Comparison of ENCODE assay signal across 12 cellular contexts in genomic region chr5:172414618-172415599, GRCh38. TPM values are rescaled to one million over a fixed set of nuclear protein-coding genes. Genes with fewer than 3 reads are reported as not detected.
DNase-seq lines count a peak whose midpoint lies in the region; ATAC-seq, FAIRE-seq and TF ChIP-seq lines count a peak whose summit lies in the region.
"Had no signal": no experiment of that assay in that cellular context is flagged by ENCODE, and none has a peak within 500 bp of the region (broad histone marks: within the 10 kb centered on the region; RNA-seq: fewer than 3 reads in every experiment).

No MANE protein-coding gene starts in this region.

- no peak for TF ChIP-seq POLR2A in GM12892 (IDR thresholded peaks at IDR 0.05; ENCODE audit: low read depth, low read length)

- peaks cover 24 to 63% of the 10 kb centered on the region in 2 donors for H3K4me1 ChIP-seq in ascending aorta

- H3K9me3 ChIP-seq in ascending aorta: no peaks in the 10 kb centered on the region

- H3K27ac ChIP-seq in ascending aorta (peak overlapping the region; percentile 58 to 67), substantia nigra (ENCODE audit: low read depth, low read length, poor library complexity, severe bottlenecking) (peak overlapping the region; percentile 64)

- H3K27me3 Mint-ChIP-seq in endothelial cell (ENCODE audit: unreplicated experiment): no peaks in the 10 kb centered on the region

- no peaks in the 10 kb centered on the region for H3K27me3 ChIP-seq in ascending aorta

- H3K4me1 Mint-ChIP-seq in endothelial cell (ENCODE audit: unreplicated experiment): peaks cover 5% of the 10 kb centered on the region

- peaks cover 31% of the 10 kb centered on the region for H3K36me3 Mint-ChIP-seq in endothelial cell (ENCODE audit: low read depth, unreplicated experiment)

- H3K27ac Mint-ChIP-seq in endothelial cell (ENCODE audit: unreplicated experiment): no peak overlapping the region
- H3K27ac Mint-ChIP-seq: activated CD4-positive, alpha-beta T cell treated with anti-CD3 and anti-CD28 coated beads for 36 hours had no signal

- no peaks in the 10 kb centered on the region for H3K9me3 Mint-ChIP-seq in endothelial cell (ENCODE audit: unreplicated experiment)

- intact Hi-C loops in ascending aorta (cut with DNase I) (loop anchor here (5.0 kb wide), 1 partner anchor 133 kb away; the partner anchor contains the start of gene UBTD2), left colon (cut with DNase I, micrococcal nuclease) (no loop called here)

- TF ChIP-seq CTCF in ascending aorta (IDR thresholded peaks at IDR 0.05): no peak
- no peak for TF ChIP-seq CTCF in endothelial cell (IDR thresholded peaks at IDR 0.05; ENCODE audit: unreplicated experiment)

- FAIRE-seq in GM12892 (lab: Jason Lieb, UNC): no peak
- FAIRE-seq: kidney had no signal

- ATAC-seq in left colon (no peak), HG02885 (IDR thresholded peaks at IDR 0.05; ENCODE audit: poor library complexity, unreplicated experiment) (no peak)
- ATAC-seq: activated CD4-positive, alpha-beta T cell treated with anti-CD3 and anti-CD28 coated beads for 36 hours had no signal

- no peak overlapping the region for H3K4me3 ChIP-seq in ascending aorta

- DNase-seq in H4 (ENCODE audit: low spot score): peak; percentile 36
- DNase-seq in ascending aorta (ENCODE audit: low spot score in 2 of 2): peak in 1 of 2 donors; percentile 83
- peak; percentile 45 to 72 for DNase-seq in left colon
- peak in 23 of 49 donors; percentile 25 to 86 (median 48) for DNase-seq in substantia nigra (lab: John Stamatoyannopoulos, UW)
- no peak for DNase-seq in GM12892 (ENCODE audit: insufficient read length)
- DNase-seq in activated gamma-delta T cell treated with Interleukin-2 at 50 U/mL for 16 hours: no peak
- DNase-seq in endothelial cell (ENCODE audit: low spot score): no peak
- DNase-seq: activated CD4-positive, alpha-beta T cell treated with anti-CD3 and anti-CD28 coated beads for 36 hours; activated naive CD4-positive, alpha-beta T cell treated with Interleukin-2 at 50 U/mL for 16 hours; DMS53; kidney had no signal

- H3K36me3 ChIP-seq in ascending aorta: peaks cover 0 to 4% of the 10 kb centered on the region in 2 donors

- H3K4me3 Mint-ChIP-seq in endothelial cell (ENCODE audit: unreplicated experiment): no peak overlapping the region
- H3K4me3 Mint-ChIP-seq: activated CD4-positive, alpha-beta T cell treated with anti-CD3 and anti-CD28 coated beads for 36 hours had no signal

RNA-seq across cellular contexts. Expression of gene SH3PXD2B, which starts 39.4 kb away (rescaled TPM):
- total RNA-seq in H4 (2014; rRNA removed; shearing (Covaris generic)): 7.7 and 9.4 TPM in 2 replicates
- 60.8 TPM for total RNA-seq in ascending aorta
- total RNA-seq in left colon: 10 to 100 TPM; 11.1 to 12.6 TPM
- polyA plus RNA-seq in GM12892 (2012; ENCODE audit: missing spikeins): 0.95 TPM
- 74.1 TPM for total RNA-seq in endothelial cell (ENCODE audit: unreplicated experiment)

Comparison
In these comparisons a context has a peak if more than half of its experiments do, and no peak if none do; other contexts are left out.
1. DNase-seq: peak in H4 (single experiment) and left colon (2 of 2); none in GM12892 (single experiment), activated gamma-delta T cell treated with Interleukin-2 at 50 U/mL for 16 hours (single experiment) and endothelial cell (single experiment).